In the genomic region with DNA sequence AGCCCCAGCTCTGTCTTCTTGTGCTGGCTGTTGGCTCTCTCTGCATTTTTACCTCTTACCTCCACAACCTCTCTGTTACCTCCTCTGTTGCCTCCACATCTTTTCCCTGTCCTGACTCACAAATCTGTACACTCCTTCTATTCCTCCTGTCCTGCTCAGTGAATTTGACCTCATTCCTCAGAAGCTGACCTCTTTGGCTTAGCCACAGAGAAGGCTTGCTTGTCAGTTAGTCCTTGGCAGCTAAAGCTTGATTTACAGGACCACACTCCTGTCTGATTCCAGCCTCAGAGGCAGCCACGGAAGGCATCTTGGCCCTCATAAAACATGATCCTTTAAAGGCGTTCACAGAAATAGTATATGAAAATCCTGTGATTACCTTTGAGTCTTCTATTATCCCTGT, we compare ENCODE assay signal across 24 cellular contexts.
"Had no signal": no experiment of that assay in that cellular context is flagged by ENCODE, and none has a peak within 500 bp of the region (broad histone marks: within the 10 kb centered on the region; RNA-seq: fewer than 3 reads in every experiment).

No MANE protein-coding gene starts in this region.

- H3K4me1 ChIP-seq: colonic mucosa, esophagus squamous epithelium, spleen, stomach, transverse colon had no signal

- H3K27ac Mint-ChIP-seq: natural killer cell; stimulated activated naive B cell treated with anti-CD40 and anti-IgM and Interleukin-4, amounts not matched to agents 10 μg/mL and 1 μg/mL and 100 μg/mL, for 72 hours had no signal

- DNase-seq: caudate nucleus; colonic mucosa; dermis blood vessel endothelial cell; esophagus squamous epithelium; foreskin fibroblast; kidney; left colon; mammary epithelial cell; mucosa of descending colon; natural killer cell; posterior cingulate gyrus; right cardiac atrium; spleen; stimulated activated CD4-positive, alpha-beta T cell treated with anti-CD3 and anti-CD28 coated beads, Interleukin-15, amount 100 ng/mL, for 24 hours; stimulated activated CD4-positive, alpha-beta T cell treated with anti-CD3 and anti-CD28 coated beads, Interleukin-1b, Interleukin-23, amount 100 ng/mL, for 48 hours; stimulated activated CD4-positive, alpha-beta T cell treated with anti-CD3 and anti-CD28 coated beads, Interleukin-4, amount 100 ng/mL, for 4 hours; stimulated activated naive B cell treated with anti-CD40 and anti-IgM and Interleukin-4, amounts not matched to agents 10 μg/mL and 1 μg/mL and 100 μg/mL, for 72 hours; stomach; substantia nigra; transverse colon had no signal

- H3K79me2 ChIP-seq: hepatocyte had no signal

- H3K27ac ChIP-seq: colonic mucosa, gastroesophageal sphincter, hepatocyte, neutrophil, spleen, stomach, thoracic aorta, transverse colon had no signal

- H3K27me3 ChIP-seq: colonic mucosa, esophagus squamous epithelium, gastroesophageal sphincter, hepatocyte, neutrophil, spleen, stomach, transverse colon had no signal

- H3K9me3 Mint-ChIP-seq: stimulated activated naive B cell treated with anti-CD40 and anti-IgM and Interleukin-4, amounts not matched to agents 10 μg/mL and 1 μg/mL and 100 μg/mL, for 72 hours had no signal

- FAIRE-seq: kidney had no signal

- H3K36me3 Mint-ChIP-seq: natural killer cell; stimulated activated naive B cell treated with anti-CD40 and anti-IgM and Interleukin-4, amounts not matched to agents 10 μg/mL and 1 μg/mL and 100 μg/mL, for 72 hours had no signal

- ATAC-seq: gastroesophageal sphincter; left colon; mucosa of descending colon; natural killer cell; right cardiac atrium; stimulated activated naive B cell treated with anti-CD40 and anti-IgM and Interleukin-4, amounts not matched to agents 10 μg/mL and 1 μg/mL and 100 μg/mL, for 72 hours had no signal

- H3K4me3 ChIP-seq: colonic mucosa, esophagus squamous epithelium, gastroesophageal sphincter, hepatocyte, mucosa of descending colon, spleen, stomach, thoracic aorta, transverse colon had no signal

- H2AFZ ChIP-seq: hepatocyte had no signal

- H3K4me3 Mint-ChIP-seq: natural killer cell; stimulated activated naive B cell treated with anti-CD40 and anti-IgM and Interleukin-4, amounts not matched to agents 10 μg/mL and 1 μg/mL and 100 μg/mL, for 72 hours had no signal

- H3K9me3 ChIP-seq: colonic mucosa, esophagus squamous epithelium, gastroesophageal sphincter, mucosa of descending colon, neutrophil, spleen, stomach, thoracic aorta, transverse colon had no signal

- H3K4me2 ChIP-seq: hepatocyte had no signal

- H3K27me3 Mint-ChIP-seq: stimulated activated naive B cell treated with anti-CD40 and anti-IgM and Interleukin-4, amounts not matched to agents 10 μg/mL and 1 μg/mL and 100 μg/mL, for 72 hours had no signal

- H3K36me3 ChIP-seq: colonic mucosa, esophagus squamous epithelium, gastroesophageal sphincter, neutrophil, spleen, stomach, thoracic aorta, transverse colon had no signal

- H3K4me1 Mint-ChIP-seq: natural killer cell; stimulated activated naive B cell treated with anti-CD40 and anti-IgM and Interleukin-4, amounts not matched to agents 10 μg/mL and 1 μg/mL and 100 μg/mL, for 72 hours had no signal
